In the genomic region with DNA sequence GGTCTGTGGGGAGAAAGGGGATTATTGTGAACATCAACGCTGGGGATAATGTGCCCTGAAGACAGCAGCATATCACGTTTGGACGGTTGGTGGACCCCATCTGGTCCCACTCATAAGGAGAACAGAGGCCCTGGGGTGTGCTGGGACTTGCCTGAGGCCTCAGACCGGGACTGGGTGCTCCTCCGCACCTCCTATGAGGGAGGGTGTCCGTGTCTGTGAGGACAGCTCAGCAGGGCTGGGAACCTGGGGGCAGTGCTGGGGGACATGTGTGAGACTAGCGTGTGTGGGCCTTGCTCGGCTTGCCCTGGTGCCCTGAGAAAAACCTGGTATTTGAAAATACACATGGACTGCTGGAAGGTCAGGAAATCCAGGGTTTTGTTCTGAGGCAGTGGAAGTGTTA, we compare ENCODE assay signal across 1 cellular context.
TF ChIP-seq lines count a peak whose summit lies in the region.

No MANE protein-coding gene starts in this region.

TF ChIP-seq in GM12878, 131 proteins besides CTCF, POLR2A, EP300 and RAD21:
- 0 out of 2 replicates have a peak, but pooled peaks have one; percentile 46 for TF ChIP-seq POLR2AphosphoS5 (IDR thresholded peaks at IDR 0.05; ENCODE audit: low read length)
- no peak for TF ChIP-seq SREBF2 (IDR thresholded peaks at IDR 0.05; ENCODE audit: low read length)
- 0 out of 2 replicates have a peak, but pooled peaks have one; percentile 3 for TF ChIP-seq IKZF1 (conservative IDR thresholded peaks at IDR 0.05)
- TF ChIP-seq, protein P1, sequence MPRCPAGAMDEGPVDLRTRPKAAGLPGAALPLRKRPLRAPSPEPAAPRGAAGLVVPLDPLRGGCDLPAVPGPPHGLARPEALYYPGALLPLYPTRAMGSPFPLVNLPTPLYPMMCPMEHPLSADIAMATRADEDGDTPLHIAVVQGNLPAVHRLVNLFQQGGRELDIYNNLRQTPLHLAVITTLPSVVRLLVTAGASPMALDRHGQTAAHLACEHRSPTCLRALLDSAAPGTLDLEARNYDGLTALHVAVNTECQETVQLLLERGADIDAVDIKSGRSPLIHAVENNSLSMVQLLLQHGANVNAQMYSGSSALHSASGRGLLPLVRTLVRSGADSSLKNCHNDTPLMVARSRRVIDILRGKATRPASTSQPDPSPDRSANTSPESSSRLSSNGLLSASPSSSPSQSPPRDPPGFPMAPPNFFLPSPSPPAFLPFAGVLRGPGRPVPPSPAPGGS (IDR thresholded peaks at IDR 0.05; ENCODE audit: borderline replicate concordance, insufficient read depth, low read depth, low read length, poor library complexity, severe bottlenecking): no peak
- TF ChIP-seq HCFC1 (IDR thresholded peaks at IDR 0.05; ENCODE audit: low read length): no peak
